In genomic region chr3:2098398-2099027, GRCh38 we compare ENCODE assay signal across 1 cellular context.
TF ChIP-seq lines count a peak whose summit lies in the region.

Gene CNTN4 (plus strand): TSS chr3:2098866.

TF ChIP-seq in HEK293, 187 proteins besides CTCF, POLR2A, EP300 and RAD21 (continued from another document):
- TF ChIP-seq, protein P1, sequence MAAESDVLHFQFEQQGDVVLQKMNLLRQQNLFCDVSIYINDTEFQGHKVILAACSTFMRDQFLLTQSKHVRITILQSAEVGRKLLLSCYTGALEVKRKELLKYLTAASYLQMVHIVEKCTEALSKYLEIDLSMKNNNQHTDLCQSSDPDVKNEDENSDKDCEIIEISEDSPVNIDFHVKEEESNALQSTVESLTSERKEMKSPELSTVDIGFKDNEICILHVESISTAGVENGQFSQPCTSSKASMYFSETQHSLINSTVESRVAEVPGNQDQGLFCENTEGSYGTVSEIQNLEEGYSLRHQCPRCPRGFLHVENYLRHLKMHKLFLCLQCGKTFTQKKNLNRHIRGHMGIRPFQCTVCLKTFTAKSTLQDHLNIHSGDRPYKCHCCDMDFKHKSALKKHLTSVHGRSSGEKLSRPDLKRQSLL (tag by site-specific recombination; IDR thresholded peaks at IDR 0.05): peak; percentile 51; the same call in 1 of the 2 replicates
- TF ChIP-seq ZNF391 (tag by site-specific recombination; IDR thresholded peaks at IDR 0.05; ENCODE audit: borderline replicate concordance, low read depth) (no peak), ZNF266 (tag by site-specific recombination; IDR thresholded peaks at IDR 0.05; ENCODE audit: low read depth) (no peak), ZNF571 (tag by site-specific recombination; IDR thresholded peaks at IDR 0.05) (no peak), ZBTB20 (tag by site-specific recombination; IDR thresholded peaks at IDR 0.05) (peak; percentile 66), ZNF747 (tag by site-specific recombination; IDR thresholded peaks at IDR 0.05) (no peak), ZNF169 (tag by site-specific recombination; IDR thresholded peaks at IDR 0.05) (no peak), ZNF561 (tag by site-specific recombination; IDR thresholded peaks at IDR 0.05; ENCODE audit: borderline replicate concordance) (0 out of 2 replicates have a peak, but pooled peaks have one; percentile 34), ZNF624 (tag by site-specific recombination; IDR thresholded peaks at IDR 0.05) (no peak), ZNF341 (tag by site-specific recombination; IDR thresholded peaks at IDR 0.05; ENCODE audit: low read depth) (no peak), YY2 (tag by site-specific recombination; IDR thresholded peaks at IDR 0.05) (no peak)
- TF ChIP-seq, protein P2, sequence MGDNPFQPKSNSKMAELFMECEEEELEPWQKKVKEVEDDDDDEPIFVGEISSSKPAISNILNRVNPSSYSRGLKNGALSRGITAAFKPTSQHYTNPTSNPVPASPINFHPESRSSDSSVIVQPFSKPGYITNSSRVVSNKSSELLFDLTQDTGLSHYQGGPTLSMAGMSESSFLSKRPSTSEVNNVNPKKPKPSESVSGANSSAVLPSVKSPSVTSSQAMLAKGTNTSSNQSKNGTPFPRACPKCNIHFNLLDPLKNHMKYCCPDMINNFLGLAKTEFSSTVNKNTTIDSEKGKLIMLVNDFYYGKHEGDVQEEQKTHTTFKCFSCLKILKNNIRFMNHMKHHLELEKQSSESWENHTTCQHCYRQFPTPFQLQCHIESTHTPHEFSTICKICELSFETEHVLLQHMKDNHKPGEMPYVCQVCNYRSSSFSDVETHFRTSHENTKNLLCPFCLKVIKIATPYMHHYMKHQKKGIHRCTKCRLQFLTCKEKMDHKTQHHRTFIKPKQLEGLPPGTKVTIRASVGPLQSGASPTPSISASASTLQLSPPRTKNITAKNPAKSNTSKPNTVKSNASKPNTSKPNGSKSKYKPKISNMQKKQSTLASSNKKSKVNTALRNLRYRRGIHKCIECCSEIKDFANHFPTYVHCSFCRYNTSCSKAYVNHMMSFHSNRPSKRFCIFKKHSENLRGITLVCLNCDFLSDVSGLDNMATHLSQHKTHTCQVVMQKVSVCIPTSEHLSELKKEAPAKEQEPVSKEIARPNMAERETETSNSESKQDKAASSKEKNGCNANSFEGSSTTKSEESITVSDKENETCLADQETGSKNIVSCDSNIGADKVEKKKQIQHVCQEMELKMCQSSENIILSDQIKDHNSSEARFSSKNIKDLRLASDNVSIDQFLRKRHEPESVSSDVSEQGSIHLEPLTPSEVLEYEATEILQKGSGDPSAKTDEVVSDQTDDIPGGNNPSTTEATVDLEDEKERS (tag by site-specific recombination; IDR thresholded peaks at IDR 0.05): no peak
- TF ChIP-seq, protein P3, sequence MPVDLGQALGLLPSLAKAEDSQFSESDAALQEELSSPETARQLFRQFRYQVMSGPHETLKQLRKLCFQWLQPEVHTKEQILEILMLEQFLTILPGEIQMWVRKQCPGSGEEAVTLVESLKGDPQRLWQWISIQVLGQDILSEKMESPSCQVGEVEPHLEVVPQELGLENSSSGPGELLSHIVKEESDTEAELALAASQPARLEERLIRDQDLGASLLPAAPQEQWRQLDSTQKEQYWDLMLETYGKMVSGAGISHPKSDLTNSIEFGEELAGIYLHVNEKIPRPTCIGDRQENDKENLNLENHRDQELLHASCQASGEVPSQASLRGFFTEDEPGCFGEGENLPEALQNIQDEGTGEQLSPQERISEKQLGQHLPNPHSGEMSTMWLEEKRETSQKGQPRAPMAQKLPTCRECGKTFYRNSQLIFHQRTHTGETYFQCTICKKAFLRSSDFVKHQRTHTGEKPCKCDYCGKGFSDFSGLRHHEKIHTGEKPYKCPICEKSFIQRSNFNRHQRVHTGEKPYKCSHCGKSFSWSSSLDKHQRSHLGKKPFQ (tag by site-specific recombination; IDR thresholded peaks at IDR 0.05): no peak
- TF ChIP-seq, protein P4, sequence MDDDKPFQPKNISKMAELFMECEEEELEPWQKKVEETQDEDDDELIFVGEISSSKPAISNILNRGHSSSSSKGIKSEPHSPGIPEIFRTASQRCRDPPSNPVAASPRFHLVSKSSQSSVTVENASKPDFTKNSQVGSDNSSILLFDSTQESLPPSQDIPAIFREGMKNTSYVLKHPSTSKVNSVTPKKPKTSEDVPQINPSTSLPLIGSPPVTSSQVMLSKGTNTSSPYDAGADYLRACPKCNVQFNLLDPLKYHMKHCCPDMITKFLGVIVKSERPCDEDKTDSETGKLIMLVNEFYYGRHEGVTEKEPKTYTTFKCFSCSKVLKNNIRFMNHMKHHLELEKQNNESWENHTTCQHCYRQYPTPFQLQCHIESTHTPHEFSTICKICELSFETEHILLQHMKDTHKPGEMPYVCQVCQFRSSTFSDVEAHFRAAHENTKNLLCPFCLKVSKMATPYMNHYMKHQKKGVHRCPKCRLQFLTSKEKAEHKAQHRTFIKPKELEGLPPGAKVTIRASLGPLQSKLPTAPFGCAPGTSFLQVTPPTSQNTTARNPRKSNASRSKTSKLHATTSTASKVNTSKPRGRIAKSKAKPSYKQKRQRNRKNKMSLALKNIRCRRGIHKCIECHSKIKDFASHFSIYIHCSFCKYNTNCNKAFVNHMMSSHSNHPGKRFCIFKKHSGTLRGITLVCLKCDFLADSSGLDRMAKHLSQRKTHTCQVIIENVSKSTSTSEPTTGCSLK (tag by site-specific recombination; IDR thresholded peaks at IDR 0.05): no peak
